ENCODE assay signal across 1 cellular context in genomic region chr19:47483800-47484690, GRCh38.
TF ChIP-seq lines count a peak whose summit lies in the region.

TSS of gene KPTN (minus strand) at chr19:47484219. CDS start at chr19:47484160, 59 bp downstream.

TF ChIP-seq in HepG2, 621 proteins besides CTCF, POLR2A, EP300 and RAD21 (continued from another document and continues in another):
- TF ChIP-seq ZNF724P (CRISPR knock-in tag; IDR thresholded peaks at IDR 0.05; ENCODE audit: borderline replicate concordance) (no peak), TFAP4 (IDR thresholded peaks at IDR 0.05; ENCODE audit: borderline replicate concordance, low read depth) (no peak), ZBTB43 (CRISPR knock-in tag; conservative IDR thresholded peaks at IDR 0.05) (peak; percentile 73; the same call in 1 of the 2 replicates), TOPORS (CRISPR knock-in tag; IDR thresholded peaks at IDR 0.05) (no peak), ZFP41 (CRISPR knock-in tag; IDR thresholded peaks at IDR 0.05; ENCODE audit: borderline replicate concordance) (no peak), ATF7 (IDR thresholded peaks at IDR 0.05) (no peak), ATF7 (CRISPR knock-in tag; IDR thresholded peaks at IDR 0.05) (no peak), HMG20B (CRISPR knock-in tag; conservative IDR thresholded peaks at IDR 0.05) (no peak), IKZF1 (IDR thresholded peaks at IDR 0.05) (no peak), KDM3A (CRISPR knock-in tag; IDR thresholded peaks at IDR 0.05; ENCODE audit: low read depth) (peak; percentile 82; the same call in 1 of the 2 replicates), MAX (IDR thresholded peaks at IDR 0.05) (peak; percentile 52; the same call in 1 of the 2 replicates), SMAD1 (CRISPR knock-in tag; IDR thresholded peaks at IDR 0.05; ENCODE audit: borderline replicate concordance, low read depth) (no peak), ZNF430 (CRISPR knock-in tag; IDR thresholded peaks at IDR 0.05) (no peak), ZNF343 (CRISPR knock-in tag; IDR thresholded peaks at IDR 0.05) (peak; percentile 23; the same call in 1 of the 2 replicates), GRHL1 (CRISPR knock-in tag; conservative IDR thresholded peaks at IDR 0.05) (no peak), SAFB2 (CRISPR knock-in tag; IDR thresholded peaks at IDR 0.05; ENCODE audit: borderline replicate concordance, low read depth) (peak; percentile 36; the same call in 1 of the 2 replicates), BORCS8-MEF2B (CRISPR knock-in tag; IDR thresholded peaks at IDR 0.05) (peak; percentile 40; the same call in 1 of the 2 replicates), NR2C2 (CRISPR knock-in tag; IDR thresholded peaks at IDR 0.05; ENCODE audit: borderline replicate concordance) (0 out of 2 replicates have a peak, but pooled peaks have one; percentile 66), DBP (CRISPR knock-in tag; IDR thresholded peaks at IDR 0.05; ENCODE audit: not compliant biosample characterization) (peak; percentile 58), ZNF775 (CRISPR knock-in tag; IDR thresholded peaks at IDR 0.05; ENCODE audit: borderline replicate concordance) (no peak), RBM39 (IDR thresholded peaks at IDR 0.05; ENCODE audit: low read depth, low read length, poor library complexity, severe bottlenecking) (peak; percentile 58), ASH2L (IDR thresholded peaks at IDR 0.05; ENCODE audit: insufficient read length, low read depth, low read length) (peak; percentile 79), ZMYM2 (CRISPR knock-in tag; IDR thresholded peaks at IDR 0.05) (peak; percentile 57; the same call in 1 of the 2 replicates), ZBTB38 (CRISPR knock-in tag; IDR thresholded peaks at IDR 0.05) (peak; percentile 28), CCAR2 (optimal IDR thresholded peaks at IDR 0.05; ENCODE audit: low read depth, low read length) (no peak), PHF21A (CRISPR knock-in tag; IDR thresholded peaks at IDR 0.05) (peak; percentile 19; the same call in 1 of the 2 replicates), TBX2 (CRISPR knock-in tag; IDR thresholded peaks at IDR 0.05; ENCODE audit: borderline replicate concordance) (peak; percentile 72), SALL1 (CRISPR knock-in tag; IDR thresholded peaks at IDR 0.05) (peak; percentile 53; the same call in 1 of the 2 replicates), ZNF713 (CRISPR knock-in tag; IDR thresholded peaks at IDR 0.05) (no peak), ARNT2 (CRISPR knock-in tag; IDR thresholded peaks at IDR 0.05; ENCODE audit: low read depth) (peak; percentile 26; the same call in 1 of the 2 replicates), ZNF543 (CRISPR knock-in tag; IDR thresholded peaks at IDR 0.05) (no peak), ZNF710 (CRISPR knock-in tag; IDR thresholded peaks at IDR 0.05; ENCODE audit: borderline replicate concordance) (no peak; the same call in 1 of the 2 replicates), CEBPB (IDR thresholded peaks at IDR 0.05; ENCODE audit: borderline replicate concordance, low read depth, low read length) (no peak), ZBTB10 (CRISPR knock-in tag; IDR thresholded peaks at IDR 0.05; ENCODE audit: borderline replicate concordance) (no peak), ZNF337 (CRISPR knock-in tag; IDR thresholded peaks at IDR 0.05; ENCODE audit: borderline replicate concordance, low read depth) (0 out of 2 replicates have a peak, but pooled peaks have one; percentile 50), ZNF670 (CRISPR knock-in tag; IDR thresholded peaks at IDR 0.05; ENCODE audit: borderline replicate concordance) (peak; percentile 67; the same call in 1 of the 2 replicates), ZNF570 (CRISPR knock-in tag; IDR thresholded peaks at IDR 0.05; ENCODE audit: borderline replicate concordance) (no peak), ZNF687 (CRISPR knock-in tag; IDR thresholded peaks at IDR 0.05) (peak; percentile 80), ZNF512B (CRISPR knock-in tag; IDR thresholded peaks at IDR 0.05; ENCODE audit: borderline replicate concordance) (no peak), CBX5 (CRISPR knock-in tag; IDR thresholded peaks at IDR 0.05; ENCODE audit: borderline replicate concordance) (no peak), AKAP8 (CRISPR knock-in tag; IDR thresholded peaks at IDR 0.05) (peak; percentile 62; the same call in 1 of the 2 replicates), ZNF773 (CRISPR knock-in tag; IDR thresholded peaks at IDR 0.05; ENCODE audit: borderline replicate concordance) (no peak), HNRNPLL (IDR thresholded peaks at IDR 0.05; ENCODE audit: low read depth, low read length, poor library complexity, severe bottlenecking) (peak; percentile 74)
